31 cellular contexts compared by ENCODE assay signal in genomic region chr14:28870033-28870564, GRCh38.
"Had no signal": no experiment of that assay in that cellular context is flagged by ENCODE, and none has a peak within 500 bp of the region (broad histone marks: within the 10 kb centered on the region; RNA-seq: fewer than 3 reads in every experiment).

No MANE protein-coding gene starts in this region.

- H3K27ac Mint-ChIP-seq: activated CD4-positive, alpha-beta T cell treated with anti-CD3 and anti-CD28 coated beads for 36 hours; activated naive CD8-positive, alpha-beta T cell; immature natural killer cell; nephron; stimulated activated naive B cell treated with anti-CD40 and anti-IgM and Interleukin-4, amounts not matched to agents 10 μg/mL and 1 μg/mL and 100 μg/mL, for 72 hours had no signal

- H3K4me1 ChIP-seq: esophagus muscularis mucosa, foreskin keratinocyte, heart left ventricle, pancreas, prostate gland, stomach, thyroid gland, upper lobe of left lung, vagina had no signal

- H3K4me2 ChIP-seq: smooth muscle cell had no signal

- H3K27me3 ChIP-seq: esophagus muscularis mucosa, foreskin keratinocyte, heart left ventricle, pancreas, stomach, thyroid gland, upper lobe of left lung, vagina had no signal

- H3K4me3 ChIP-seq: esophagus muscularis mucosa, heart left ventricle, pancreas, prostate gland, smooth muscle cell, stomach, thyroid gland, upper lobe of left lung, vagina had no signal

- FAIRE-seq: bronchial epithelial cell, colon, kidney, pancreas had no signal

- ATAC-seq: activated CD4-positive, alpha-beta T cell treated with anti-CD3 and anti-CD28 coated beads for 36 hours; foreskin keratinocyte; heart left ventricle; left colon; pancreas; stimulated activated naive B cell treated with anti-CD40 and anti-IgM and Interleukin-4, amounts not matched to agents 10 μg/mL and 1 μg/mL and 100 μg/mL, for 72 hours had no signal

- H3K9me3 ChIP-seq: esophagus muscularis mucosa, pancreas, prostate gland, stomach, thyroid gland, upper lobe of left lung, vagina had no signal

- H3K36me3 Mint-ChIP-seq: activated naive CD8-positive, alpha-beta T cell; stimulated activated naive B cell treated with anti-CD40 and anti-IgM and Interleukin-4, amounts not matched to agents 10 μg/mL and 1 μg/mL and 100 μg/mL, for 72 hours had no signal

- H3K9me3 Mint-ChIP-seq: nephron had no signal

- H3K36me3 ChIP-seq: esophagus muscularis mucosa, heart left ventricle, pancreas, prostate gland, stomach, thyroid gland, upper lobe of left lung, vagina had no signal

- H3K4me3 Mint-ChIP-seq: activated CD4-positive, alpha-beta T cell treated with anti-CD3 and anti-CD28 coated beads for 36 hours; activated naive CD8-positive, alpha-beta T cell; immature natural killer cell; nephron; stimulated activated naive B cell treated with anti-CD40 and anti-IgM and Interleukin-4, amounts not matched to agents 10 μg/mL and 1 μg/mL and 100 μg/mL, for 72 hours had no signal

- DNase-seq: activated CD4-positive, alpha-beta T cell treated with anti-CD3 and anti-CD28 coated beads for 36 hours; activated CD4-positive, alpha-beta T cell treated with anti-CD3 and anti-CD28 coated beads, Interleukin-2, amount 50 U/mL, for 4 hours; activated CD4-positive, CD25-positive, alpha-beta regulatory T cell; activated CD8-positive, alpha-beta memory T cell treated with anti-CD3 and anti-CD28 coated beads for 24 hours; activated effector memory CD4-positive, alpha-beta T cell treated with Interleukin-2 at 50 U/mL for 16 hours; activated naive CD4-positive, alpha-beta T cell treated with Interleukin-2 at 50 U/mL for 16 hours; anterior cingulate cortex; dermis blood vessel endothelial cell; effector CD4-positive, alpha-beta T cell; foreskin keratinocyte; heart left ventricle; hypothalamus; immature natural killer cell; kidney; left colon; mammary epithelial cell; pancreas; stimulated activated CD4-positive, alpha-beta T cell treated with anti-CD3 and anti-CD28 coated beads, Interleukin-15, amount 100 ng/mL, for 24 hours; stimulated activated CD4-positive, alpha-beta T cell treated with anti-CD3 and anti-CD28 coated beads, Interleukin-2, amount 100 ng/mL, for 24 hours; stimulated activated naive B cell treated with anti-CD40 and anti-IgM and Interleukin-4, amounts not matched to agents 10 μg/mL and 1 μg/mL and 100 μg/mL, for 72 hours; stomach; thyroid gland; upper lobe of left lung had no signal

- H3K4me1 Mint-ChIP-seq: activated CD4-positive, alpha-beta T cell treated with anti-CD3 and anti-CD28 coated beads for 36 hours; immature natural killer cell; nephron; stimulated activated naive B cell treated with anti-CD40 and anti-IgM and Interleukin-4, amounts not matched to agents 10 μg/mL and 1 μg/mL and 100 μg/mL, for 72 hours had no signal

- H3K27me3 Mint-ChIP-seq: activated CD4-positive, alpha-beta T cell treated with anti-CD3 and anti-CD28 coated beads for 36 hours; activated naive CD8-positive, alpha-beta T cell; stimulated activated naive B cell treated with anti-CD40 and anti-IgM and Interleukin-4, amounts not matched to agents 10 μg/mL and 1 μg/mL and 100 μg/mL, for 72 hours had no signal

- H3K27ac ChIP-seq: esophagus muscularis mucosa, foreskin keratinocyte, heart left ventricle, pancreas, prostate gland, stomach, thyroid gland, upper lobe of left lung, vagina had no signal
